26 cellular contexts compared by ENCODE assay signal in genomic region chr15:45265506-45265905, GRCh38. TPM values are rescaled to one million over a fixed set of nuclear protein-coding genes. Genes with fewer than 3 reads are reported as not detected.
"Had no signal": no experiment of that assay in that cellular context is flagged by ENCODE, and none has a peak within 500 bp of the region (broad histone marks: within the 10 kb centered on the region; RNA-seq: fewer than 3 reads in every experiment).

No MANE protein-coding gene starts in this region.

- H3K4me1 ChIP-seq: adrenal gland had no signal

- H3K4me2 ChIP-seq: PC-9 had no signal

- H2AFZ ChIP-seq: PC-9 had no signal

- H3K27ac ChIP-seq: adrenal gland, PC-9, SK-N-MC had no signal

- H3K4me3 Mint-ChIP-seq: activated B cell treated with CpG ODN at 0.5 μM for 24 hours; activated CD4-positive, alpha-beta T cell treated with anti-CD3 and anti-CD28 coated beads, Interleukin-2, amount 10 ng/mL, durations not matched to agents 24 days and 14 days; activated CD8-positive, alpha-beta T cell treated with anti-CD3 and anti-CD28 coated beads for 36 hours; activated naive CD8-positive, alpha-beta T cell treated with anti-CD3 and anti-CD28 coated beads, Interleukin-2, amount 10 ng/mL, durations not matched to agents 7 days and 5 days; T-cell had no signal

- H3K9me3 ChIP-seq: adrenal gland had no signal

- DNase-seq: activated B cell treated with CpG ODN at 0.5 μM for 24 hours; activated CD4-positive, alpha-beta T cell treated with anti-CD3 and anti-CD28 coated beads for 1 hour; activated CD4-positive, alpha-beta T cell treated with anti-CD3 and anti-CD28 coated beads, Interleukin-2, amount 10 ng/mL, durations not matched to agents 24 days and 14 days; activated CD8-positive, alpha-beta memory T cell treated with anti-CD3 and anti-CD28 coated beads, Interleukin-2, amount 50 U/mL, for 4 hours; activated CD8-positive, alpha-beta T cell treated with anti-CD3 and anti-CD28 coated beads for 36 hours; activated naive CD4-positive, alpha-beta T cell treated with anti-CD3 and anti-CD28 coated beads, Interleukin-2, amount 50 U/mL, for 16 hours; activated naive CD8-positive, alpha-beta T cell treated with anti-CD3 and anti-CD28 coated beads, Interleukin-2, amount 10 ng/mL, durations not matched to agents 7 days and 5 days; adrenal gland; anterior cingulate cortex; central memory CD4-positive, alpha-beta T cell; MM.1S; NCI-H1105 treated with DMSO at 0.1 percent for 48 hours; NCI-H1436 treated with DMSO at 0.1 percent for 48 hours; NCI-H187; NCI-H2081; NCI-H446 treated with DMSO at 0.1 percent for 48 hours; NCI-H524 treated with DMSO at 0.1 percent for 48 hours; NCI-H774; NK-92 treated with Interleukin-12 subunit alpha and Interleukin-12 subunit beta, amount 100 ng/mL, for 24 hours; PC-9; T-cell; T-helper 2 cell; T1000 had no signal

- FAIRE-seq: TTC549 had no signal

- H3K36me3 ChIP-seq: adrenal gland had no signal

- H3K9me3 Mint-ChIP-seq: activated B cell treated with CpG ODN at 0.5 μM for 24 hours; activated CD4-positive, alpha-beta T cell treated with anti-CD3 and anti-CD28 coated beads, Interleukin-2, amount 10 ng/mL, durations not matched to agents 24 days and 14 days; activated CD8-positive, alpha-beta T cell treated with anti-CD3 and anti-CD28 coated beads for 36 hours had no signal

- H3K4me1 Mint-ChIP-seq: activated B cell treated with CpG ODN at 0.5 μM for 24 hours; activated CD4-positive, alpha-beta T cell treated with anti-CD3 and anti-CD28 coated beads, Interleukin-2, amount 10 ng/mL, durations not matched to agents 24 days and 14 days; activated naive CD8-positive, alpha-beta T cell treated with anti-CD3 and anti-CD28 coated beads, Interleukin-2, amount 10 ng/mL, durations not matched to agents 7 days and 5 days; T-cell had no signal

- ATAC-seq: activated CD8-positive, alpha-beta T cell treated with anti-CD3 and anti-CD28 coated beads for 36 hours; Right ventricle myocardium inferior; T-cell had no signal

- H3K4me3 ChIP-seq: adrenal gland, PC-9, SK-N-MC had no signal

- H3K27me3 ChIP-seq: adrenal gland had no signal

- H3K27me3 Mint-ChIP-seq: activated CD8-positive, alpha-beta T cell treated with anti-CD3 and anti-CD28 coated beads for 36 hours; activated naive CD8-positive, alpha-beta T cell treated with anti-CD3 and anti-CD28 coated beads, Interleukin-2, amount 10 ng/mL, durations not matched to agents 7 days and 5 days; T-cell had no signal

- H3K36me3 Mint-ChIP-seq: activated naive CD8-positive, alpha-beta T cell treated with anti-CD3 and anti-CD28 coated beads, Interleukin-2, amount 10 ng/mL, durations not matched to agents 7 days and 5 days had no signal

- H3K27ac Mint-ChIP-seq: activated B cell treated with CpG ODN at 0.5 μM for 24 hours; activated CD4-positive, alpha-beta T cell treated with anti-CD3 and anti-CD28 coated beads, Interleukin-2, amount 10 ng/mL, durations not matched to agents 24 days and 14 days; activated CD8-positive, alpha-beta T cell treated with anti-CD3 and anti-CD28 coated beads for 36 hours; activated naive CD8-positive, alpha-beta T cell treated with anti-CD3 and anti-CD28 coated beads, Interleukin-2, amount 10 ng/mL, durations not matched to agents 7 days and 5 days; T-cell had no signal

RNA-seq across cellular contexts. Expression of gene SLC28A2, which starts 13.5 kb away (rescaled TPM):
- total RNA-seq: activated B cell treated with CpG ODN at 0.5 μM for 24 hours; activated CD4-positive, alpha-beta T cell treated with anti-CD3 and anti-CD28 coated beads, Interleukin-2, amount 10 ng/mL, durations not matched to agents 24 days and 14 days; activated CD8-positive, alpha-beta T cell treated with anti-CD3 and anti-CD28 coated beads for 36 hours; activated naive CD8-positive, alpha-beta T cell treated with anti-CD3 and anti-CD28 coated beads, Interleukin-2, amount 10 ng/mL, durations not matched to agents 7 days and 5 days; PC-9; Right ventricle myocardium inferior; T-cell had no signal
